13 cellular contexts compared by ENCODE assay signal in the genomic region with DNA sequence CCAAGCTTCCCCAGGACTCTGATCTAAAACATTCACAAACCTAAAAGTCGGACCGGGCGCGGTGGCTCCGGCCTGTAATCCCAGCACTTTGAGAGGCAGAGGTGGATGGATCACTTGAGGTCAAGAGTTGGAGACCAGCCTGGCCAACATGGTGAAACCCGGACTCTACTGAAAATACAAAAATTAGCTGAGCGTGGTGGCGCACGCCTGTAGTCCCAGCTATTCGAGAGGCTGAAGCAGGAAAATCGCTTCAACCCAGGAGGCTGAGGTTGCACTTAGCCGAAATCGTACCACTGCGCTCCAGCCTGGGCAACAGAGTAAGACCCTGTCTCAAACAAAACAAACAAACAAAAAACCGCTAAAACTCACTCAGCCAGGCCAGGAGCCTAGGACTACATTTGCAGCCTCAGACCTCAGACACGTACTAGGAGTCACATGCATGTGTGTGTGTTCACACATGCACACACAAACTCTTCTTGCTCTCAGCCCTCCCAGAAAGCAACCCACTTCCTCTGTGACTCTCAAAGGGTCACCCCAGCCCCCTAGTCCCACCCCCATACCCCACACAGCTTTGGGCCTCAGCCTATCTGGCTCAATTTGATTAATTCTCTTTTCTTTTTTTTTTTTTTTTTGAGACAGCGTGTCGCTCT. TPM values are rescaled to one million over a fixed set of nuclear protein-coding genes. Genes with fewer than 3 reads are reported as not detected.
DNase-seq lines count a peak whose midpoint lies in the region; ATAC-seq and TF ChIP-seq lines count a peak whose summit lies in the region.
"Had no signal": no experiment of that assay in that cellular context is flagged by ENCODE, and none has a peak within 500 bp of the region (broad histone marks: within the 10 kb centered on the region; RNA-seq: fewer than 3 reads in every experiment).

No MANE protein-coding gene starts in this region.

- CTCF ChIA-PET in CD8-positive, alpha-beta T cell (lab: Charles Lee), result interaction anchor here (1.2 kb wide), 1 partner anchor 24 kb away, joined by 3 read pairs; no protein-coding TSS in a partner anchor

- H3K4me1 ChIP-seq in CD8-positive, alpha-beta T cell (ENCODE audit: insufficient read depth, low read length), result peaks cover 7% of the 10 kb centered on the region
- no peaks in the 10 kb centered on the region for H3K4me1 ChIP-seq in endodermal cell (ENCODE audit: control insufficient read depth, insufficient read depth, low read length)
- H3K4me1 ChIP-seq in trophoblast cell (ENCODE audit: control insufficient read depth in 1 of 2, insufficient read depth in 2 of 2, low read length in 2 of 2), result peaks cover 0 to 7% of the 10 kb centered on the region in 2 experiments
- H3K4me1 ChIP-seq in prostate gland (replicated peaks), result no peaks in the 10 kb centered on the region

- no peak overlapping the region for H2BK120ac ChIP-seq in trophoblast cell (ENCODE audit: insufficient read depth, low read length, poor library complexity)

- H2BK12ac ChIP-seq in trophoblast cell (ENCODE audit: low read length), result no peak overlapping the region

- no peak overlapping the region for H3K27ac Mint-ChIP-seq in CD8-positive, alpha-beta T cell
- no peak overlapping the region for H3K27ac Mint-ChIP-seq in endodermal cell
- H3K27ac Mint-ChIP-seq: stimulated activated naive CD8-positive, alpha-beta T cell treated with anti-CD3 and anti-CD28 coated beads, Interleukin-15, amount 100 ng/mL, for 72 hours had no signal

- no peak overlapping the region for H4K8ac ChIP-seq in trophoblast cell (ENCODE audit: low read depth, low read length)

- no peak for TF ChIP-seq POLR2A in prostate gland (IDR thresholded peaks at IDR 0.05)

- no peak overlapping the region for H3K14ac ChIP-seq in trophoblast cell (ENCODE audit: low read length)

- H3K18ac ChIP-seq in trophoblast cell (ENCODE audit: low read length), result no peak overlapping the region

- H3K79me1 ChIP-seq in trophoblast cell (ENCODE audit: low read length), result peaks cover 6% of the 10 kb centered on the region

- H3K9me3 ChIP-seq in CD8-positive, alpha-beta T cell (ENCODE audit: low read length), result no peaks in the 10 kb centered on the region
- H3K9me3 ChIP-seq in endodermal cell (ENCODE audit: control insufficient read depth, low read length) (no peaks in the 10 kb centered on the region), trophoblast cell (ENCODE audit: insufficient read depth, low read depth, low read length) (peaks cover 3% of the 10 kb centered on the region), prostate gland (no peaks in the 10 kb centered on the region)

- peaks cover 27% of the 10 kb centered on the region for H3K4me1 Mint-ChIP-seq in CD8-positive, alpha-beta T cell (ENCODE audit: low read depth)
- H3K4me1 Mint-ChIP-seq in endodermal cell, result peaks cover 6% of the 10 kb centered on the region

- H2AFZ ChIP-seq in trophoblast cell (ENCODE audit: insufficient read depth, low read length, poor library complexity), result no peak overlapping the region

- ATAC-seq in CD8-positive, alpha-beta T cell, result no peak

- no peak overlapping the region for H2BK5ac ChIP-seq in trophoblast cell (ENCODE audit: low read depth, low read length, poor library complexity)

- H4K12ac ChIP-seq in trophoblast cell (ENCODE audit: low read depth, low read length), result no peak overlapping the region

- H3K27ac ChIP-seq in CD8-positive, alpha-beta T cell (ENCODE audit: low read depth, low read length), result no peak overlapping the region
- H3K27ac ChIP-seq in endodermal cell (ENCODE audit: low read depth, low read length) (no peak overlapping the region), trophoblast cell (ENCODE audit: low read depth, low read length) (no peak overlapping the region), prostate gland (no peak overlapping the region)

- H3K27me3 Mint-ChIP-seq in CD8-positive, alpha-beta T cell (ENCODE audit: low read depth), result peaks cover 52% of the 10 kb centered on the region
- H3K27me3 Mint-ChIP-seq in endodermal cell (ENCODE audit: insufficient read depth), result peaks cover 12% of the 10 kb centered on the region

- H3K27me3 ChIP-seq in CD8-positive, alpha-beta T cell (ENCODE audit: insufficient read depth, low read length), result peaks cover 20% of the 10 kb centered on the region
- H3K27me3 ChIP-seq in endodermal cell (ENCODE audit: control insufficient read depth, insufficient read depth, low read length, poor library complexity, severe bottlenecking) (no peaks in the 10 kb centered on the region), trophoblast cell (ENCODE audit: insufficient read depth, low read length) (no peaks in the 10 kb centered on the region), prostate gland (replicated peaks; ENCODE audit: insufficient read depth) (no peaks in the 10 kb centered on the region)

- peak overlapping the region; percentile 39 for H4K91ac ChIP-seq in trophoblast cell (ENCODE audit: low read depth, low read length)

- intact Hi-C loops in CD8-positive, alpha-beta T cell (cut with DNase I, micrococcal nuclease), result no loop called here
- intact Hi-C loops in prostate gland (cut with DNase I), result no loop called here

- H2AK5ac ChIP-seq in trophoblast cell (ENCODE audit: low read length), result no peak overlapping the region

- 93 to 95% methylated on average over 12 to 18 of the region's 18 CpGs for WGBS in endodermal cell (ENCODE audit: insufficient coverage in 1 of 2, insufficient read length in 1 of 2), 2 experiments
- WGBS in trophoblast cell (ENCODE audit: extremely low coverage, insufficient coverage, insufficient read length), result no CpG with 5 or more reads among the region's 18 CpGs
- 93% methylated on average over 18 of the region's 18 CpGs for WGBS in prostate gland

- no peaks in the 10 kb centered on the region for H3K36me3 Mint-ChIP-seq in CD8-positive, alpha-beta T cell
- peaks cover 19% of the 10 kb centered on the region for H3K36me3 Mint-ChIP-seq in endodermal cell (ENCODE audit: low read depth)

- H3K9me3 Mint-ChIP-seq in CD8-positive, alpha-beta T cell, result no peaks in the 10 kb centered on the region
- no peaks in the 10 kb centered on the region for H3K9me3 Mint-ChIP-seq in endodermal cell
- H3K9me3 Mint-ChIP-seq: stimulated activated naive CD8-positive, alpha-beta T cell treated with anti-CD3 and anti-CD28 coated beads, Interleukin-15, amount 100 ng/mL, for 72 hours had no signal

- H3K4me3 Mint-ChIP-seq in CD8-positive, alpha-beta T cell, result peak overlapping the region; percentile 68
- H3K4me3 Mint-ChIP-seq in endodermal cell, result peak overlapping the region; percentile 66

- TF ChIP-seq CTCF in CD8-positive, alpha-beta T cell (IDR thresholded peaks at IDR 0.05), result no peak
- no peak for TF ChIP-seq CTCF in endodermal cell (conservative IDR thresholded peaks at IDR 0.05)
- no peak for TF ChIP-seq CTCF in prostate gland (IDR thresholded peaks at IDR 0.05)

- H3K36me3 ChIP-seq in CD8-positive, alpha-beta T cell (ENCODE audit: insufficient read depth, low read length), result no peaks in the 10 kb centered on the region
- H3K36me3 ChIP-seq in endodermal cell (ENCODE audit: control insufficient read depth, insufficient read depth, low read length) (peaks cover 18% of the 10 kb centered on the region), trophoblast cell (ENCODE audit: control insufficient read depth in 1 of 2, insufficient read depth in 2 of 2, low read length in 2 of 2) (peaks cover 11 to 17% of the 10 kb centered on the region in 2 experiments), prostate gland (no peaks in the 10 kb centered on the region)

- DNase-seq in CD8-positive, alpha-beta T cell, result no peak
- DNase-seq in NAMALWA (ENCODE audit: low spot score) (peak; percentile 24), endodermal cell (no peak), trophoblast cell (no peak), SW 1271 (lab: John Stamatoyannopoulos, UW) (no peak), putamen (ENCODE audit: low spot score) (no peak), NCI-H187 treated with DMSO at 0.1 percent for 48 hours (lab: John Stamatoyannopoulos, UW) (no peak), prostate gland (ENCODE audit: low spot score) (no peak)
- DNase-seq: activated CD8-positive, alpha-beta memory T cell treated with anti-CD3 and anti-CD28 coated beads, Interleukin-2, amount 50 U/mL, for 4 hours; NCI-H2227 treated with DMSO at 0.1 percent for 48 hours; stimulated activated naive CD8-positive, alpha-beta T cell treated with anti-CD3 and anti-CD28 coated beads, Interleukin-15, amount 100 ng/mL, for 72 hours had no signal

- peaks cover 4% of the 10 kb centered on the region for H3K79me2 ChIP-seq in trophoblast cell (ENCODE audit: control insufficient read depth, insufficient read depth, low read length, poor library complexity)

- peak overlapping the region; percentile 72 for H3K4me2 ChIP-seq in trophoblast cell (ENCODE audit: low read length)

- no peak overlapping the region for H3K4ac ChIP-seq in trophoblast cell (ENCODE audit: low read depth, low read length)

- POLR2A ChIA-PET in CD8-positive, alpha-beta T cell (lab: Charles Lee), result no interaction called here

- no peak overlapping the region for H3K4me3 ChIP-seq in CD8-positive, alpha-beta T cell (ENCODE audit: low read depth, low read length)
- H3K4me3 ChIP-seq in endodermal cell (ENCODE audit: low read length) (peak overlapping the region; percentile 62), trophoblast cell (ENCODE audit: low read depth, low read length) (no peak overlapping the region), prostate gland (no peak overlapping the region)

- no peak overlapping the region for H3K9ac ChIP-seq in endodermal cell (ENCODE audit: extremely low read depth, low read length, poor library complexity, severe bottlenecking)
- no peak overlapping the region for H3K9ac ChIP-seq in trophoblast cell (ENCODE audit: low read length)

- H3K23ac ChIP-seq in trophoblast cell (ENCODE audit: low read length), result no peak overlapping the region

RNA-seq across cellular contexts. Expression of a gene that starts 0.7 kb away (rescaled TPM):
- not detected for total RNA-seq in CD8-positive, alpha-beta T cell
- total RNA-seq in endodermal cell, result 100 to 1,000 TPM; 140 to 171 TPM
- polyA plus RNA-seq in endodermal cell (2013, experiment 1 of 2), result 176 TPM
- polyA plus RNA-seq in endodermal cell (2013, experiment 2 of 2), result 186 TPM
- polyA plus RNA-seq in trophoblast cell (2013), result 34.4 and 37.9 TPM in 2 replicates
- 10 to 100 TPM; 31.8 to 48.0 TPM for total RNA-seq in prostate gland

RNA-seq across cellular contexts. Expression of a gene that starts 30.7 kb away (rescaled TPM):
- under 1 TPM; 0.19 to 0.62 TPM for total RNA-seq in CD8-positive, alpha-beta T cell
- total RNA-seq in endodermal cell (10 to 100 TPM; 14.5 to 18.7 TPM), prostate gland (1 to 10 TPM; 1.4 to 1.6 TPM)
- polyA plus RNA-seq in endodermal cell (2013, experiment 1 of 2), result 5.4 TPM
- polyA plus RNA-seq in endodermal cell (2013, experiment 2 of 2), result 4.5 TPM
- polyA plus RNA-seq in trophoblast cell (2013), result 4.4 and 4.7 TPM in 2 replicates
- total RNA-seq: HT-29, SK-MEL-5 had no signal

Comparison
In these comparisons a context has a peak if more than half of its experiments do, and no peak if none do; other contexts are left out.
1. RNA of a gene that starts 0.7 kb away (total RNA-seq): 140 to 171 TPM in endodermal cell and 31.8 to 48.0 TPM in prostate gland; not detected in CD8-positive, alpha-beta T cell; every median in the first group is over 10 times any median in the second.
2. RNA of a gene that starts 30.7 kb away (total RNA-seq): 14.5 to 18.7 TPM in endodermal cell; 1.4 to 1.6 TPM in prostate gland and 0.19 to 0.62 TPM in CD8-positive, alpha-beta T cell; every median in the first group is over 4 times any median in the second.